In genomic region chr2:70528921-70529320, GRCh38 we compare ENCODE assay signal across 16 cellular contexts.
"Had no signal": no experiment of that assay in that cellular context is flagged by ENCODE, and none has a peak within 500 bp of the region (broad histone marks: within the 10 kb centered on the region; RNA-seq: fewer than 3 reads in every experiment).

No MANE protein-coding gene starts in this region.

- H3K27ac ChIP-seq: foreskin keratinocyte, hepatocyte, suprapubic skin, thyroid gland had no signal

- H3K27me3 ChIP-seq: foreskin keratinocyte, hepatocyte, pancreas, suprapubic skin, thyroid gland had no signal

- H3K4me3 Mint-ChIP-seq: effector memory CD8-positive, alpha-beta T cell; natural killer cell; type B pancreatic cell had no signal

- H3K9me3 Mint-ChIP-seq: effector memory CD8-positive, alpha-beta T cell; natural killer cell; type B pancreatic cell had no signal

- H3K27me3 Mint-ChIP-seq: effector memory CD8-positive, alpha-beta T cell; type B pancreatic cell had no signal

- H3K9me3 ChIP-seq: pancreas, suprapubic skin, thyroid gland had no signal

- H3K4me3 ChIP-seq: hepatocyte, pancreas, smooth muscle cell, suprapubic skin, thyroid gland had no signal

- H3K36me3 Mint-ChIP-seq: type B pancreatic cell had no signal

- H3K36me3 ChIP-seq: pancreas, suprapubic skin, thyroid gland had no signal

- DNase-seq: cortex of kidney; effector memory CD8-positive, alpha-beta T cell; foreskin keratinocyte; head of caudate nucleus; mammary epithelial cell; natural killer cell; occipital lobe; pancreas; right cardiac atrium; stimulated activated CD4-positive, alpha-beta T cell treated with anti-CD3 and anti-CD28 coated beads, Interleukin-2, amount 100 ng/mL, for 48 hours; stimulated activated naive CD4-positive, alpha-beta T cell treated with Interleukin-2 at 50 U/mL for 16 hours; thyroid gland had no signal

- H3K27ac Mint-ChIP-seq: effector memory CD8-positive, alpha-beta T cell; natural killer cell; type B pancreatic cell had no signal
